In genomic region chr2:135762530-135762929, GRCh38 we compare ENCODE assay signal across 17 cellular contexts. TPM values are rescaled to one million over a fixed set of nuclear protein-coding genes. Genes with fewer than 3 reads are reported as not detected.
DNase-seq lines count a peak whose midpoint lies in the region; ATAC-seq, FAIRE-seq and TF ChIP-seq lines count a peak whose summit lies in the region.
"Had no signal": no experiment of that assay in that cellular context is flagged by ENCODE, and none has a peak within 500 bp of the region (broad histone marks: within the 10 kb centered on the region; RNA-seq: fewer than 3 reads in every experiment).

No MANE protein-coding gene starts in this region.

- no peaks in the 10 kb centered on the region for H3K4me1 Mint-ChIP-seq in endodermal cell
- no peaks in the 10 kb centered on the region for H3K4me1 Mint-ChIP-seq in neural crest cell
- H3K4me1 Mint-ChIP-seq: B cell, H9 had no signal

- no peak overlapping the region for H3K27ac ChIP-seq in liver (ENCODE audit: low read depth in 1 of 2, low read length in 2 of 2)
- no peak overlapping the region for H3K27ac ChIP-seq in HepG2 (ENCODE audit: extremely low read length, insufficient read depth, low read length)
- H3K27ac ChIP-seq in endodermal cell (ENCODE audit: low read depth, low read length), result no peak overlapping the region
- H3K27ac ChIP-seq: BLaER1 treated with 17β-estradiol and CSF1 and Interleukin-3, amounts not matched to agents 10 nM and 100 nM had no signal

- no peaks in the 10 kb centered on the region for H3K79me2 ChIP-seq in HepG2 (ENCODE audit: insufficient read depth, low read length)

- CTCF ChIA-PET in HepG2 (lab: Yijun Ruan, JAX; ENCODE audit: low intra/inter-chr PET ratio, low total read pairs), result no interaction called here

- DNase-seq in HepG2 (ENCODE audit: low spot score), result no peak
- no peak for DNase-seq in endodermal cell
- DNase-seq in neural crest cell (ENCODE audit: low read depth, low spot score), result no peak
- DNase-seq in NCI-H1105 (lab: John Stamatoyannopoulos, UW), result no peak
- DNase-seq in DMS114 treated with DMSO at 0.1 percent for 48 hours (lab: John Stamatoyannopoulos, UW; ENCODE audit: unreplicated experiment), result no peak
- DNase-seq: CD4-positive, CD25-positive, alpha-beta regulatory T cell; CD8-positive, alpha-beta memory T cell; COR-L47; H9 had no signal

- H3K36me3 Mint-ChIP-seq in endodermal cell (ENCODE audit: low read depth), result peaks cover 62% of the 10 kb centered on the region
- peaks cover 27% of the 10 kb centered on the region for H3K36me3 Mint-ChIP-seq in neural crest cell (ENCODE audit: low read depth)

- no peaks in the 10 kb centered on the region for H3K9me3 ChIP-seq in liver (ENCODE audit: control insufficient read depth in 4 of 4, low read length in 3 of 4)
- no peaks in the 10 kb centered on the region for H3K9me3 ChIP-seq in HepG2 (ENCODE audit: low read length)
- H3K9me3 ChIP-seq in endodermal cell (ENCODE audit: control insufficient read depth, low read length), result peaks cover 5% of the 10 kb centered on the region

- TF ChIP-seq CTCF in liver (IDR thresholded peaks at IDR 0.05; ENCODE audit: low read depth, low read length, missing input control), result no peak
- no peak for TF ChIP-seq CTCF in HepG2 (CRISPR knock-in tag; IDR thresholded peaks at IDR 0.05)
- no peak for TF ChIP-seq CTCF in endodermal cell (conservative IDR thresholded peaks at IDR 0.05)
- no peak for TF ChIP-seq CTCF in neural crest cell (conservative IDR thresholded peaks at IDR 0.05)

- H2AFZ ChIP-seq in HepG2 (ENCODE audit: low read length), result no peak overlapping the region

- POLR2A ChIA-PET in HepG2 (lab: Yijun Ruan, JAX), result no interaction called here

- H3K4me2 ChIP-seq in HepG2 (ENCODE audit: low read depth, low read length), result no peak overlapping the region
- H3K4me2 ChIP-seq: BLaER1 treated with 17β-estradiol and CSF1 and Interleukin-3, amounts not matched to agents 10 nM and 100 nM had no signal

- no peak for TF ChIP-seq RAD21 in liver (IDR thresholded peaks at IDR 0.05)
- no peak for TF ChIP-seq RAD21 in HepG2 (CRISPR knock-in tag; IDR thresholded peaks at IDR 0.05)

- H3K27me3 Mint-ChIP-seq in endodermal cell (ENCODE audit: insufficient read depth), result no peaks in the 10 kb centered on the region
- H3K27me3 Mint-ChIP-seq in neural crest cell (ENCODE audit: low read depth), result no peaks in the 10 kb centered on the region
- H3K27me3 Mint-ChIP-seq: B cell; CD4-positive, CD25-positive, alpha-beta regulatory T cell; CD8-positive, alpha-beta memory T cell; IgD-negative memory B cell had no signal

- H3K36me3 ChIP-seq in liver (ENCODE audit: control insufficient read depth in 4 of 4, insufficient read depth in 3 of 4, low read depth in 1 of 4, low read length in 3 of 4) (peaks cover 9 to 60% (median 51%) of the 10 kb centered on the region in 4 donors), HepG2 (replicated peaks in 1 of 2; ENCODE audit: control insufficient read depth in 1 of 2, insufficient read depth in 2 of 2, low read length in 2 of 2) (peaks cover 34 to 81% of the 10 kb centered on the region in 2 experiments), endodermal cell (ENCODE audit: control insufficient read depth, insufficient read depth, low read length) (peaks cover 81% of the 10 kb centered on the region)

- TF ChIP-seq EP300 in HepG2 (IDR thresholded peaks at IDR 0.05; ENCODE audit: low read depth in 2 of 2, low read length in 2 of 2) (no peak), HepG2 (CRISPR knock-in tag; IDR thresholded peaks at IDR 0.05; ENCODE audit: borderline replicate concordance) (no peak)

- no peaks in the 10 kb centered on the region for H3K9me3 Mint-ChIP-seq in endodermal cell
- H3K9me3 Mint-ChIP-seq in neural crest cell, result no peaks in the 10 kb centered on the region
- H3K9me3 Mint-ChIP-seq: CD8-positive, alpha-beta memory T cell; H9; IgD-negative memory B cell had no signal

- ATAC-seq in HepG2 (no peak), GM18519 (IDR thresholded peaks at IDR 0.05; ENCODE audit: low FRiP score, unreplicated experiment) (no peak)

- H3K27ac Mint-ChIP-seq in endodermal cell (peak overlapping the region; percentile 48), neural crest cell (ENCODE audit: unreplicated experiment) (peak overlapping the region; percentile 43)
- H3K27ac Mint-ChIP-seq: B cell had no signal

- no peak for TF ChIP-seq POLR2A in HepG2 (IDR thresholded peaks at IDR 0.05; ENCODE audit: insufficient read depth in 1 of 2, low read depth in 2 of 2, low read length in 2 of 2)

- intact Hi-C loops in HepG2 (cut with micrococcal nuclease; ENCODE audit: unreplicated experiment), result no loop called here

- H3K9ac ChIP-seq in liver (ENCODE audit: low read depth in 1 of 2, low read length in 2 of 2), result no peak overlapping the region
- no peak overlapping the region for H3K9ac ChIP-seq in HepG2 (ENCODE audit: insufficient read depth, low read depth, low read length)
- H3K9ac ChIP-seq in endodermal cell (ENCODE audit: extremely low read depth, low read length, poor library complexity, severe bottlenecking), result no peak overlapping the region
- H3K9ac ChIP-seq: BLaER1 treated with 17β-estradiol and CSF1 and Interleukin-3, amounts not matched to agents 10 nM and 100 nM had no signal

- in situ Hi-C loops in HepG2 (cut with HindIII; ENCODE audit: extremely low pct_ligation_motif_present, low pct_unique_long_range_greater_than_20kb), result no loop called here

- no peak overlapping the region for H3K4me3 ChIP-seq in liver (ENCODE audit: low read depth in 1 of 3, low read length in 3 of 3)
- H3K4me3 ChIP-seq in HepG2 (replicated peaks in 1 of 3; ENCODE audit: insufficient read depth in 1 of 3, low read depth in 2 of 3, low read length in 3 of 3), result no peak overlapping the region
- no peak overlapping the region for H3K4me3 ChIP-seq in endodermal cell (ENCODE audit: low read length)
- H3K4me3 ChIP-seq: BLaER1 treated with 17β-estradiol and CSF1 and Interleukin-3, amounts not matched to agents 10 nM and 100 nM had no signal

- no peak overlapping the region for H3K4me3 Mint-ChIP-seq in endodermal cell
- H3K4me3 Mint-ChIP-seq in neural crest cell, result no peak overlapping the region
- H3K4me3 Mint-ChIP-seq: B cell; CD4-positive, CD25-positive, alpha-beta regulatory T cell; CD8-positive, alpha-beta memory T cell; H9; IgD-negative memory B cell had no signal

- BruUV-seq in HepG2 (replicated peaks; lab: Mats Ljungman, UMichigan), result no TSS peak

- no peaks in the 10 kb centered on the region for H3K27me3 ChIP-seq in liver (ENCODE audit: control insufficient read depth in 4 of 4, insufficient read depth in 4 of 4, low read length in 3 of 4)
- H3K27me3 ChIP-seq in HepG2 (ENCODE audit: control insufficient read depth in 1 of 2, insufficient read depth in 2 of 2, low read length in 2 of 2), result no peaks in the 10 kb centered on the region
- no peaks in the 10 kb centered on the region for H3K27me3 ChIP-seq in endodermal cell (ENCODE audit: control insufficient read depth, insufficient read depth, low read length, poor library complexity, severe bottlenecking)
- H3K27me3 ChIP-seq: BLaER1 treated with 17β-estradiol and CSF1 and Interleukin-3, amounts not matched to agents 10 nM and 100 nM had no signal

- FAIRE-seq in HepG2 (lab: Jason Lieb, UNC), result no peak
- FAIRE-seq: GM12891, H1, HTR-8/SVneo had no signal

- 86% methylated on average over 1 of the region's 1 CpG for WGBS in liver
- WGBS in HepG2 (ENCODE audit: low lambda C conversion rate), result 98% methylated on average over 1 of the region's 1 CpG
- 83 to 86% methylated on average over 1 of the region's 1 CpG for WGBS in endodermal cell (ENCODE audit: insufficient coverage in 1 of 2, insufficient read length in 1 of 2), 2 experiments

- no peaks in the 10 kb centered on the region for H3K4me1 ChIP-seq in liver (ENCODE audit: control insufficient read depth in 4 of 4, insufficient read depth in 4 of 4, low read length in 3 of 4)
- H3K4me1 ChIP-seq in HepG2 (ENCODE audit: insufficient read depth, low read length), result no peaks in the 10 kb centered on the region
- H3K4me1 ChIP-seq in endodermal cell (ENCODE audit: control insufficient read depth, insufficient read depth, low read length), result no peaks in the 10 kb centered on the region
- H3K4me1 ChIP-seq: BLaER1 treated with 17β-estradiol and CSF1 and Interleukin-3, amounts not matched to agents 10 nM and 100 nM had no signal

- H4K20me1 ChIP-seq in HepG2 (ENCODE audit: insufficient read depth, low read length), result no peaks in the 10 kb centered on the region

TF ChIP-seq in liver, 16 proteins besides CTCF, POLR2A, EP300 and RAD21 (continues in another document):
- TF ChIP-seq NR2F2 (IDR thresholded peaks at IDR 0.05), result peak; percentile 62

TF ChIP-seq in HepG2, 621 proteins besides CTCF, POLR2A, EP300 and RAD21 (continues in another document):
- no peak for TF ChIP-seq NR2F2 (IDR thresholded peaks at IDR 0.05; ENCODE audit: borderline replicate concordance, low read depth)
- no peak for TF ChIP-seq KDM1A (CRISPR knock-in tag; IDR thresholded peaks at IDR 0.05)

RNA-seq across cellular contexts. Expression of gene UBXN4, which starts 20.9 kb away (rescaled TPM):
- total RNA-seq in liver, result 10 to 100 TPM; 50.9 to 83.9 TPM
- polyA plus RNA-seq in liver, result 100 to 1,000 TPM in 1 of 2 donors, 10 to 100 TPM in 1; 46.5 to 172 TPM
- 74.2 and 75.1 TPM in 2 replicates for total RNA-seq in HepG2 (2016; rRNA removed; fragmentation: Illumina TruSeq; extraction: Trizol)
- total RNA-seq in HepG2 (2016; cell fraction: cytosol; rRNA removed; fragmentation: Illumina TruSeq; extraction: Trizol; ENCODE audit: low read depth), result 40.4 and 45.3 TPM in 2 replicates
- 70.5 and 71.1 TPM in 2 replicates for total RNA-seq in HepG2 (2016; cell fraction: insoluble cytoplasmic fraction; rRNA removed; fragmentation: Illumina TruSeq; extraction: Trizol)
- 29.8 and 34.0 TPM in 2 replicates for total RNA-seq in HepG2 (2016; cell fraction: membrane; rRNA removed; fragmentation: Illumina TruSeq; extraction: Trizol)
- total RNA-seq in HepG2 (2016; cell fraction: nucleus; rRNA removed; fragmentation: Illumina TruSeq; extraction: Trizol), result 141 and 154 TPM in 2 replicates
- polyA plus RNA-seq in HepG2 (2011; rRNA removed), result 85.3 and 104 TPM in 2 replicates
- polyA plus RNA-seq in HepG2 (2011; cell fraction: cytosol; rRNA removed), result 22.4 and 39.6 TPM in 2 replicates
- polyA plus RNA-seq in HepG2 (2011; cell fraction: nucleus; rRNA removed), result 94.4 and 115 TPM in 2 replicates
- 80.1 and 83.5 TPM in 2 replicates for polyA plus RNA-seq in HepG2 (2012)
- 3.6 and 4.1 TPM in 2 replicates for polyA plus RNA-seq in HepG2 (2016; cell fraction: cytosol; fragmentation: Illumina TruSeq; extraction: Trizol; ENCODE audit: low read depth)
- polyA plus RNA-seq in HepG2 (2016; cell fraction: insoluble cytoplasmic fraction; fragmentation: Illumina TruSeq; extraction: Trizol; ENCODE audit: low read depth), result 91.1 and 96.1 TPM in 2 replicates
- polyA plus RNA-seq in HepG2 (2016; cell fraction: membrane; fragmentation: Illumina TruSeq; extraction: Trizol; ENCODE audit: low read depth), result 11.3 and 13.5 TPM in 2 replicates
- 269 and 273 TPM in 2 replicates for polyA plus RNA-seq in HepG2 (2016; cell fraction: nucleus; fragmentation: Illumina TruSeq; extraction: Trizol; ENCODE audit: insufficient read depth, low read depth)
- polyA minus RNA-seq in HepG2 (2011; rRNA and poly(A)+ RNA removed; ENCODE audit: low replicate concordance), result 22.1 and 48.2 TPM in 2 replicates
- 52.9 and 56.1 TPM in 2 replicates for polyA minus RNA-seq in HepG2 (2011; cell fraction: cytosol; rRNA and poly(A)+ RNA removed)
- 189 and 224 TPM in 2 replicates for polyA minus RNA-seq in HepG2 (2011; cell fraction: nucleus; rRNA and poly(A)+ RNA removed)
- 10 to 100 TPM; 81.0 to 81.6 TPM for total RNA-seq in endodermal cell
- 96.1 TPM for polyA plus RNA-seq in endodermal cell (2013, experiment 1 of 2)
- polyA plus RNA-seq in endodermal cell (2013, experiment 2 of 2), result 91.2 TPM
- 79.0 and 90.6 TPM in 2 replicates for total RNA-seq in neural crest cell
